1 cellular context compared by ENCODE assay signal in genomic region chr16:68079616-68080344, GRCh38.
TF ChIP-seq lines count a peak whose summit lies in the region.

No MANE protein-coding gene starts in this region.

TF ChIP-seq in HepG2, 621 proteins besides CTCF, POLR2A, EP300 and RAD21 (continued from another document and continues in another):
- TF ChIP-seq USF2 (IDR thresholded peaks at IDR 0.05; ENCODE audit: low read depth, low read length) (no peak), USF2 (CRISPR knock-in tag; IDR thresholded peaks at IDR 0.05; ENCODE audit: borderline replicate concordance) (no peak; the same call in 1 of the 2 replicates), BCL6 (CRISPR knock-in tag; IDR thresholded peaks at IDR 0.05) (peak; percentile 84), MBNL3 (CRISPR knock-in tag; conservative IDR thresholded peaks at IDR 0.05) (no peak), ATF1 (CRISPR knock-in tag; IDR thresholded peaks at IDR 0.05) (no peak), ZNF780A (CRISPR knock-in tag; IDR thresholded peaks at IDR 0.05) (0 out of 2 replicates have a peak, but pooled peaks have one; percentile 76), SP5 (CRISPR knock-in tag; IDR thresholded peaks at IDR 0.05; ENCODE audit: borderline replicate concordance, low read depth) (peak; percentile 100), SSRP1 (CRISPR knock-in tag; IDR thresholded peaks at IDR 0.05) (no peak; the same call in 1 of the 2 replicates), FOXA1 (IDR thresholded peaks at IDR 0.05) (no peak; the same call in 1 of the 2 replicates), FOXA1 (CRISPR knock-in tag; IDR thresholded peaks at IDR 0.05) (peak; percentile 98), ZNF770 (CRISPR knock-in tag; IDR thresholded peaks at IDR 0.05) (peak; percentile 90), DR1 (CRISPR knock-in tag; IDR thresholded peaks at IDR 0.05) (0 out of 2 replicates have a peak, but pooled peaks have one; percentile 73), ZNF781 (CRISPR knock-in tag; IDR thresholded peaks at IDR 0.05; ENCODE audit: borderline replicate concordance, not compliant biosample characterization) (peak; percentile 50), SIN3B (IDR thresholded peaks at IDR 0.05; ENCODE audit: low read length) (no peak), ZFY (CRISPR knock-in tag; IDR thresholded peaks at IDR 0.05) (peak; percentile 79), KDM4B (CRISPR knock-in tag; IDR thresholded peaks at IDR 0.05) (peak; percentile 68), ZNF629 (CRISPR knock-in tag; conservative IDR thresholded peaks at IDR 0.05) (peak; percentile 38), ZNF251 (CRISPR knock-in tag; IDR thresholded peaks at IDR 0.05) (no peak), HIVEP1 (CRISPR knock-in tag; IDR thresholded peaks at IDR 0.05) (peak; percentile 96), ZNF556 (CRISPR knock-in tag; IDR thresholded peaks at IDR 0.05; ENCODE audit: borderline replicate concordance) (peak; percentile 91), ZSCAN5A (CRISPR knock-in tag; IDR thresholded peaks at IDR 0.05; ENCODE audit: borderline replicate concordance) (peak; percentile 94), SRSF1 (optimal IDR thresholded peaks at IDR 0.05; ENCODE audit: low read depth, low read length) (peak; percentile 90), ZSCAN20 (CRISPR knock-in tag; IDR thresholded peaks at IDR 0.05; ENCODE audit: borderline replicate concordance) (0 out of 2 replicates have a peak, but pooled peaks have one; percentile 73), ISL2 (CRISPR knock-in tag; IDR thresholded peaks at IDR 0.05) (peak; percentile 95), HMGXB4 (CRISPR knock-in tag; IDR thresholded peaks at IDR 0.05; ENCODE audit: borderline replicate concordance in 1 of 2, low read depth in 1 of 2) (peak; percentile 53 to 81; a peak in 3 of 4 replicates), TFAP4 (IDR thresholded peaks at IDR 0.05; ENCODE audit: borderline replicate concordance, low read depth) (peak; percentile 93), ZNF577 (CRISPR knock-in tag; IDR thresholded peaks at IDR 0.05; ENCODE audit: borderline replicate concordance, low read depth) (no peak), ZUFSP (CRISPR knock-in tag; IDR thresholded peaks at IDR 0.05; ENCODE audit: borderline replicate concordance) (no peak), NFIB (CRISPR knock-in tag; IDR thresholded peaks at IDR 0.05; ENCODE audit: borderline replicate concordance) (no peak), TFE3 (CRISPR knock-in tag; IDR thresholded peaks at IDR 0.05) (peak; percentile 88), DBP (CRISPR knock-in tag; IDR thresholded peaks at IDR 0.05; ENCODE audit: not compliant biosample characterization) (no peak), ZNF816 (CRISPR knock-in tag; IDR thresholded peaks at IDR 0.05; ENCODE audit: borderline replicate concordance) (peak; percentile 72), ZNF75D (CRISPR knock-in tag; IDR thresholded peaks at IDR 0.05; ENCODE audit: borderline replicate concordance) (no peak), RFX1 (IDR thresholded peaks at IDR 0.05) (no peak), MEIS1 (CRISPR knock-in tag; IDR thresholded peaks at IDR 0.05; ENCODE audit: borderline replicate concordance) (peak; percentile 84), HOXA5 (CRISPR knock-in tag; IDR thresholded peaks at IDR 0.05) (peak; percentile 87), ZNF496 (CRISPR knock-in tag; IDR thresholded peaks at IDR 0.05; ENCODE audit: insufficient replicate concordance) (no peak), BORCS8-MEF2B (CRISPR knock-in tag; IDR thresholded peaks at IDR 0.05) (peak; percentile 84), ZBTB40 (IDR thresholded peaks at IDR 0.05) (no peak), ZBTB40 (CRISPR knock-in tag; IDR thresholded peaks at IDR 0.05) (peak; percentile 92)
